In the genomic region with DNA sequence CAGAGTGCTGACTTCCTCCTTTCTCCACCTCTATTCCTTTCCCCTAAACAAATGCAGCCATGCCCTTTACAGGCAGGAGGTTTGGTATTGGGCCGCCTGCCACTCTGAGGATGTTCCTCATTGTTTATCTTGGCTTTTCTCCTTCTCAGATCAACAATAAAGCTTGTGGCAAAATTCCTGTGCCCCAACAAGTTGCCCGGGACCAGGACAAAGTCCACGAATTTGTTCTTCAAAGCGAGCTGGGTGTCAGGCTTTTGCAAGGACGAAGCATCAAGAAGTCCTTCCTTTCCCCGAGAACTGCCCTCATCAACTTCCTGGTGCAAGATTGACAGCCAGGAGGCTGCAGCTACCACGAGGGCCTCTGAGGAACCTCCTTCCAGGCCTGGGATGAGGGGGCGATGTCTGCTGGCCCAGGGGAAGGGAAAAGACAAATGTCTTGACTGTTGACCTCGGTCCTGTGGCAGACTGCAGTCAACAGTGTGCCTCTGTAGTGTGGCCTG, we compare ENCODE assay signal across 1 cellular context.
TF ChIP-seq lines count a peak whose summit lies in the region.

No MANE protein-coding gene starts in this region.

TF ChIP-seq in A549, 52 proteins besides CTCF, POLR2A, EP300 and RAD21 (continued from another document):
- TF ChIP-seq ZNF302 (CRISPR knock-in tag; IDR thresholded peaks at IDR 0.05) = no peak
- TF ChIP-seq, protein P1, sequence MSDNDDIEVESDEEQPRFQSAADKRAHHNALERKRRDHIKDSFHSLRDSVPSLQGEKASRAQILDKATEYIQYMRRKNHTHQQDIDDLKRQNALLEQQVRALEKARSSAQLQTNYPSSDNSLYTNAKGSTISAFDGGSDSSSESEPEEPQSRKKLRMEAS (IDR thresholded peaks at IDR 0.05) = no peak
- TF ChIP-seq HOXB5 (CRISPR knock-in tag; IDR thresholded peaks at IDR 0.05) = no peak
- TF ChIP-seq, protein P2, sequence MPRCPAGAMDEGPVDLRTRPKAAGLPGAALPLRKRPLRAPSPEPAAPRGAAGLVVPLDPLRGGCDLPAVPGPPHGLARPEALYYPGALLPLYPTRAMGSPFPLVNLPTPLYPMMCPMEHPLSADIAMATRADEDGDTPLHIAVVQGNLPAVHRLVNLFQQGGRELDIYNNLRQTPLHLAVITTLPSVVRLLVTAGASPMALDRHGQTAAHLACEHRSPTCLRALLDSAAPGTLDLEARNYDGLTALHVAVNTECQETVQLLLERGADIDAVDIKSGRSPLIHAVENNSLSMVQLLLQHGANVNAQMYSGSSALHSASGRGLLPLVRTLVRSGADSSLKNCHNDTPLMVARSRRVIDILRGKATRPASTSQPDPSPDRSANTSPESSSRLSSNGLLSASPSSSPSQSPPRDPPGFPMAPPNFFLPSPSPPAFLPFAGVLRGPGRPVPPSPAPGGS (IDR thresholded peaks at IDR 0.05) = no peak
- no peak for TF ChIP-seq POLR2AphosphoS2 (conservative IDR thresholded peaks at IDR 0.05; ENCODE audit: low read length)
- no peak for TF ChIP-seq JUN (IDR thresholded peaks at IDR 0.05)
- TF ChIP-seq, protein P3, sequence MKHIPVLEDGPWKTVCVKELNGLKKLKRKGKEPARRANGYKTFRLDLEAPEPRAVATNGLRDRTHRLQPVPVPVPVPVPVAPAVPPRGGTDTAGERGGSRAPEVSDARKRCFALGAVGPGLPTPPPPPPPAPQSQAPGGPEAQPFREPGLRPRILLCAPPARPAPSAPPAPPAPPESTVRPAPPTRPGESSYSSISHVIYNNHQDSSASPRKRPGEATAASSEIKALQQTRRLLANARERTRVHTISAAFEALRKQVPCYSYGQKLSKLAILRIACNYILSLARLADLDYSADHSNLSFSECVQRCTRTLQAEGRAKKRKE (CRISPR knock-in tag; IDR thresholded peaks at IDR 0.05; ENCODE audit: low read depth) = no peak
- TF ChIP-seq SMC3 (IDR thresholded peaks at IDR 0.05) = no peak
- TF ChIP-seq EHF (CRISPR knock-in tag; IDR thresholded peaks at IDR 0.05) = no peak
- TF ChIP-seq JUNB (IDR thresholded peaks at IDR 0.05) = no peak
- no peak for TF ChIP-seq ZC3H11A (IDR thresholded peaks at IDR 0.05)
